Comparison of ENCODE assay signal across 32 cellular contexts in genomic region chr1:119338757-119339156, GRCh38. TPM values are rescaled to one million over a fixed set of nuclear protein-coding genes. Genes with fewer than 3 reads are reported as not detected.
DNase-seq lines count a peak whose midpoint lies in the region; ATAC-seq, FAIRE-seq and TF ChIP-seq lines count a peak whose summit lies in the region.
"Had no signal": no experiment of that assay in that cellular context is flagged by ENCODE, and none has a peak within 500 bp of the region (broad histone marks: within the 10 kb centered on the region; RNA-seq: fewer than 3 reads in every experiment).

No MANE protein-coding gene starts in this region.

- H3K4me2 ChIP-seq in OCI-LY3 (ENCODE audit: low read length): peak overlapping the region; percentile 7; the same call in 1 of the 2 replicates
- H3K4me2 ChIP-seq in H1 (ENCODE audit: insufficient read depth in 1 of 2, low read depth in 2 of 2, low read length in 2 of 2): no peak overlapping the region
- H3K4me2 ChIP-seq in HepG2 (ENCODE audit: low read depth, low read length): 0 out of 2 replicates have a peak overlapping the region, but pooled peaks have one; percentile 11
- H3K4me2 ChIP-seq in mesendoderm (ENCODE audit: low read length): no peak overlapping the region
- H3K4me2 ChIP-seq: BLaER1 had no signal

- H2AK5ac ChIP-seq in H1 (ENCODE audit: low read depth, low read length): no peak overlapping the region
- H2AK5ac ChIP-seq in mesendoderm (ENCODE audit: low read length): no peak overlapping the region

- in situ Hi-C loops in HepG2 (cut with HindIII; ENCODE audit: extremely low pct_ligation_motif_present, low pct_unique_long_range_greater_than_20kb): no loop called here

- H3K23me2 ChIP-seq in H1 (ENCODE audit: low read depth, low read length): no peaks in the 10 kb centered on the region

- TF ChIP-seq RAD21 in H1 (IDR thresholded peaks at IDR 0.05 in 1 of 2, conservative IDR thresholded peaks at IDR 0.05 in 1 of 2; ENCODE audit: low read depth in 2 of 2, low read length in 2 of 2) (no peak), HepG2 (CRISPR knock-in tag; IDR thresholded peaks at IDR 0.05) (no peak)

- BruUV-seq in HepG2 (replicated peaks; lab: Mats Ljungman, UMichigan): no TSS peak

- H3K79me2 ChIP-seq in OCI-LY3 (ENCODE audit: low read length) (no peaks in the 10 kb centered on the region), H1 (ENCODE audit: control insufficient read depth in 1 of 2, insufficient read depth in 2 of 2, low read length in 2 of 2) (no peaks in the 10 kb centered on the region), HepG2 (ENCODE audit: insufficient read depth, low read length) (no peaks in the 10 kb centered on the region), mesendoderm (ENCODE audit: control insufficient read depth, insufficient read depth, low read length) (no peaks in the 10 kb centered on the region)

- WGBS in H1 (ENCODE audit: extremely low coverage in 1 of 2, insufficient coverage in 1 of 2, insufficient read length in 1 of 2, insufficient replicate concordance in 2 of 2, low coverage in 1 of 2, low lambda C conversion rate in 2 of 2, missing lambda C conversion rate in 1 of 2), 2 experiments: 84% methylated on average over 3 of the region's 3 CpGs; no CpG with 5 or more reads in 1 of the 2 experiments
- WGBS in HepG2 (ENCODE audit: low lambda C conversion rate): 22% methylated on average over 3 of the region's 3 CpGs
- no CpG with 5 or more reads among the region's 3 CpGs for WGBS in mesendoderm (ENCODE audit: extremely low coverage, insufficient coverage, low lambda C conversion rate)

- no peaks in the 10 kb centered on the region for H4K20me1 ChIP-seq in OCI-LY3 (ENCODE audit: insufficient read depth, low read length)
- no peaks in the 10 kb centered on the region for H4K20me1 ChIP-seq in H1 (replicated peaks in 1 of 2; ENCODE audit: control insufficient read depth in 1 of 2, insufficient read depth in 2 of 2, low read length in 2 of 2)
- no peaks in the 10 kb centered on the region for H4K20me1 ChIP-seq in HepG2 (ENCODE audit: insufficient read depth, low read length)
- H4K20me1 ChIP-seq: BLaER1 had no signal

- no peak for TF ChIP-seq CTCF in OCI-LY3 (IDR thresholded peaks at IDR 0.05; ENCODE audit: low read depth, low read length)
- TF ChIP-seq CTCF in H1 (IDR thresholded peaks at IDR 0.05; ENCODE audit: control extremely low read depth in 1 of 3, insufficient read depth in 1 of 3, low read depth in 1 of 3, low read length in 3 of 3): no peak
- TF ChIP-seq CTCF in HepG2 (CRISPR knock-in tag; IDR thresholded peaks at IDR 0.05): no peak
- no peak for TF ChIP-seq CTCF in Peyer's patch (IDR thresholded peaks at IDR 0.05)

- no peak overlapping the region for H3K18ac ChIP-seq in H1 (ENCODE audit: extremely low read depth, low read length)
- H3K18ac ChIP-seq in mesendoderm (ENCODE audit: low read length): no peak overlapping the region

- H3K4me3 ChIP-seq in OCI-LY3 (ENCODE audit: low read length): no peak overlapping the region
- H3K4me3 ChIP-seq in H1 (ENCODE audit: extremely low read depth in 1 of 4, insufficient read depth in 2 of 4, low read depth in 3 of 4, low read length in 4 of 4): no peak overlapping the region
- H3K4me3 ChIP-seq in HepG2 (replicated peaks in 1 of 3; ENCODE audit: insufficient read depth in 1 of 3, low read depth in 2 of 3, low read length in 3 of 3): no peak overlapping the region
- no peak overlapping the region for H3K4me3 ChIP-seq in mesendoderm (ENCODE audit: low read length)
- H3K4me3 ChIP-seq in Peyer's patch: no peak overlapping the region
- H3K4me3 ChIP-seq: BLaER1, GM12878 had no signal

- H3K36me3 ChIP-seq in OCI-LY3 (replicated peaks; ENCODE audit: low read depth, low read length) (no peaks in the 10 kb centered on the region), H1 (ENCODE audit: control insufficient read depth in 2 of 4, insufficient read depth in 4 of 4, low read length in 3 of 4) (no peaks in the 10 kb centered on the region), HepG2 (replicated peaks in 1 of 2; ENCODE audit: control insufficient read depth in 1 of 2, insufficient read depth in 2 of 2, low read length in 2 of 2) (no peaks in the 10 kb centered on the region), mesendoderm (ENCODE audit: control insufficient read depth, insufficient read depth, low read length) (no peaks in the 10 kb centered on the region), Peyer's patch (no peaks in the 10 kb centered on the region)
- H3K36me3 ChIP-seq: BE2C, BLaER1 had no signal

- H3K27me3 ChIP-seq in OCI-LY3 (ENCODE audit: low read depth, low read length) (no peaks in the 10 kb centered on the region), H1 (replicated peaks in 1 of 4; ENCODE audit: control insufficient read depth in 3 of 4, extremely low read depth in 1 of 4, insufficient read depth in 3 of 4, low read length in 3 of 4) (no peaks in the 10 kb centered on the region; a peak in 2 of 7 replicates), HepG2 (ENCODE audit: control insufficient read depth in 1 of 2, insufficient read depth in 2 of 2, low read length in 2 of 2) (no peaks in the 10 kb centered on the region), mesendoderm (ENCODE audit: insufficient read depth, low read length, poor library complexity) (no peaks in the 10 kb centered on the region), Peyer's patch (no peaks in the 10 kb centered on the region)
- H3K27me3 ChIP-seq: BE2C, BLaER1 had no signal

- H3K27ac ChIP-seq in OCI-LY3 (ENCODE audit: low read length): no peak overlapping the region
- H3K27ac ChIP-seq in H1 (ENCODE audit: low read depth, low read length): no peak overlapping the region
- peak overlapping the region; percentile 90 for H3K27ac ChIP-seq in HepG2 (ENCODE audit: extremely low read length, insufficient read depth, low read length)
- H3K27ac ChIP-seq in mesendoderm (ENCODE audit: low read depth, low read length): no peak overlapping the region
- H3K27ac ChIP-seq in Peyer's patch: no peak overlapping the region
- H3K27ac ChIP-seq: BLaER1 had no signal

- CTCF ChIA-PET in H1 (lab: Charles Lee; ENCODE audit: partially characterized antibody): interaction anchor here (0.8 to 2.9 kb wide), 6 partner anchors 10 to 28 kb away, joined by 3 to 8 read pairs (median 3); no protein-coding TSS in a partner anchor
- CTCF ChIA-PET in HepG2 (lab: Yijun Ruan, JAX; ENCODE audit: low intra/inter-chr PET ratio, low total read pairs): no interaction called here

- POLR2A ChIA-PET in H1 (lab: Charles Lee; ENCODE audit: partially characterized antibody): interaction anchor here (1.8 kb wide), 1 partner anchor 10 kb away, joined by 4 read pairs; no protein-coding TSS in a partner anchor
- POLR2A ChIA-PET in HepG2 (lab: Yijun Ruan, JAX): no interaction called here

- H2BK120ac ChIP-seq in H1 (replicated peaks; ENCODE audit: low read depth, low read length) (no peak overlapping the region), mesendoderm (ENCODE audit: low read depth, low read length) (no peak overlapping the region)

- peaks cover 21% of the 10 kb centered on the region for H3K4me1 ChIP-seq in OCI-LY3 (ENCODE audit: low read length)
- H3K4me1 ChIP-seq in H1 (replicated peaks in 1 of 4; ENCODE audit: control insufficient read depth in 3 of 4, insufficient read depth in 4 of 4, low read length in 3 of 4): peaks cover 0 to 16% (median 7%) of the 10 kb centered on the region in 4 experiments; a peak in 5 of 7 replicates
- H3K4me1 ChIP-seq in HepG2 (ENCODE audit: insufficient read depth, low read length): peaks cover 82% of the 10 kb centered on the region
- H3K4me1 ChIP-seq in mesendoderm (ENCODE audit: control insufficient read depth, low read depth, low read length): peaks cover 10% of the 10 kb centered on the region
- H3K4me1 ChIP-seq in Peyer's patch: no peaks in the 10 kb centered on the region
- H3K4me1 ChIP-seq: BE2C, BLaER1 had no signal

- no peak overlapping the region for H2BK20ac ChIP-seq in H1 (ENCODE audit: low read length)

- H2AFZ ChIP-seq in OCI-LY3 (ENCODE audit: low read depth, low read length) (no peak overlapping the region), H1 (ENCODE audit: low read length) (no peak overlapping the region), HepG2 (ENCODE audit: low read length) (no peak overlapping the region)

- no peaks in the 10 kb centered on the region for H3K79me1 ChIP-seq in H1 (ENCODE audit: low read depth, low read length)
- no peaks in the 10 kb centered on the region for H3K79me1 ChIP-seq in mesendoderm (ENCODE audit: low read length)

- H3K9me3 ChIP-seq in OCI-LY3 (ENCODE audit: insufficient read depth, low read length) (no peaks in the 10 kb centered on the region), H1 (ENCODE audit: insufficient read depth in 2 of 2, low read depth in 1 of 2, low read length in 1 of 2) (peaks cover 0 to 3% of the 10 kb centered on the region in 2 experiments; a peak in 2 of 4 replicates), HepG2 (ENCODE audit: low read length) (no peaks in the 10 kb centered on the region), Peyer's patch (no peaks in the 10 kb centered on the region)
- H3K9me3 ChIP-seq: BE2C had no signal

- TF ChIP-seq EP300 in H1 (IDR thresholded peaks at IDR 0.05; ENCODE audit: borderline replicate concordance in 1 of 2, low read depth in 2 of 2, low read length in 2 of 2) (no peak), HepG2 (IDR thresholded peaks at IDR 0.05; ENCODE audit: low read depth in 2 of 2, low read length in 2 of 2) (peak in 1 of 2 experiments; percentile 74; a peak in 2 of 4 replicates), HepG2 (CRISPR knock-in tag; IDR thresholded peaks at IDR 0.05; ENCODE audit: borderline replicate concordance) (no peak)

- H3K4ac ChIP-seq in H1 (replicated peaks; ENCODE audit: insufficient read length, low read depth, low read length) (no peak overlapping the region), mesendoderm (ENCODE audit: low read depth, low read length) (no peak overlapping the region)

- no peak for DNase-seq in H1 (ENCODE audit: low read depth in 1 of 2, low spot score in 2 of 2)
- DNase-seq in HepG2 (ENCODE audit: low spot score): peak; percentile 50
- DNase-seq in mesendoderm: no peak
- no peak for DNase-seq in Peyer's patch
- DNase-seq in NCI-H1694 (lab: John Stamatoyannopoulos, UW): no peak
- DNase-seq: 8988T; ACHN; BE2C; C1 segment of cervical spinal cord; CD4-positive, alpha-beta memory T cell; CD4-positive, CD25-positive, alpha-beta regulatory T cell; CD8-positive, alpha-beta memory T cell; COR-L47; DMS 273 treated with DMSO at 0.1 percent for 48 hours; DMS153; DMS53; DMS79; EL; GDM1 had no signal

- H3K56ac ChIP-seq in H1 (replicated peaks; ENCODE audit: insufficient read length, low read depth, low read length) (no peak overlapping the region), mesendoderm (ENCODE audit: low read length) (no peak overlapping the region)

- H2BK12ac ChIP-seq in H1 (ENCODE audit: low read depth, low read length): 0 out of 2 replicates have a peak overlapping the region, but pooled peaks have one; percentile 98

- H3K9ac ChIP-seq in OCI-LY3 (ENCODE audit: low read length) (no peak overlapping the region), H1 (replicated peaks in 1 of 4; ENCODE audit: extremely low read depth in 1 of 4, low read depth in 3 of 4, low read length in 3 of 4) (no peak overlapping the region), HepG2 (ENCODE audit: insufficient read depth, low read depth, low read length) (no peak overlapping the region), mesendoderm (ENCODE audit: low read length) (no peak overlapping the region)
- H3K9ac ChIP-seq: BLaER1 had no signal

- H3K23ac ChIP-seq in H1 (ENCODE audit: insufficient read length): no peak overlapping the region
- no peak overlapping the region for H3K23ac ChIP-seq in mesendoderm (ENCODE audit: low read length)

- H2BK5ac ChIP-seq in H1 (ENCODE audit: low read depth, low read length): no peak overlapping the region
- peak overlapping the region; percentile 5 for H2BK5ac ChIP-seq in mesendoderm (ENCODE audit: low read length)

- H4K91ac ChIP-seq in H1 (replicated peaks; ENCODE audit: insufficient read length, low read length): no peak overlapping the region

- FAIRE-seq in H1 (lab: Jason Lieb, UNC): no peak
- FAIRE-seq in HepG2 (lab: Jason Lieb, UNC): no peak
- FAIRE-seq: A204.1, GM12878, GM12892, GM18507 had no signal

- ATAC-seq in HepG2: no peak
- ATAC-seq in HG02884 (IDR thresholded peaks at IDR 0.05; ENCODE audit: unreplicated experiment): no peak
- no peak for ATAC-seq in HG02870 (IDR thresholded peaks at IDR 0.05; ENCODE audit: unreplicated experiment)
- ATAC-seq: GM12878 had no signal

- no peak overlapping the region for H2BK15ac ChIP-seq in H1 (ENCODE audit: low read length)
- H2BK15ac ChIP-seq in mesendoderm (replicated peaks; ENCODE audit: low read depth): no peak overlapping the region

- H3K14ac ChIP-seq in H1 (ENCODE audit: insufficient read length): no peak overlapping the region

- H4K8ac ChIP-seq in H1 (ENCODE audit: extremely low read depth, insufficient read depth, low read length): no peak overlapping the region
- H4K8ac ChIP-seq in mesendoderm (ENCODE audit: low read depth, low read length): no peak overlapping the region

- intact Hi-C loops in HepG2 (cut with micrococcal nuclease; ENCODE audit: unreplicated experiment): no loop called here

- TF ChIP-seq POLR2A in H1 (IDR thresholded peaks at IDR 0.05; ENCODE audit: control extremely low read depth in 1 of 2, low read depth in 2 of 2, low read length in 2 of 2) (no peak), HepG2 (IDR thresholded peaks at IDR 0.05; ENCODE audit: insufficient read depth in 1 of 2, low read depth in 2 of 2, low read length in 2 of 2) (no peak), Peyer's patch (IDR thresholded peaks at IDR 0.05) (no peak)

- H4K5ac ChIP-seq in H1 (ENCODE audit: insufficient read length, low read depth, low read length): no peak overlapping the region
- H4K5ac ChIP-seq in mesendoderm (ENCODE audit: low read length): no peak overlapping the region

RNA-seq across cellular contexts. Expression of gene HAO2, which starts 29.8 kb away (rescaled TPM):
- total RNA-seq in H1 (2021; fragmentation: NEBNext Ultra II Directional; extraction: Animal tissue kit (Norgen Biotek cat#: 25700)): not detected in 2 replicates
- polyA plus RNA-seq in H1 (2011; rRNA removed): 0.08 TPM in 1 of 2 replicates, not detected in the other
- 0.06 TPM for polyA plus RNA-seq in H1 (2011; cell fraction: cytosol; rRNA removed)
- 0.50 TPM for polyA plus RNA-seq in H1 (2011; cell fraction: nucleus; rRNA removed)
- polyA plus RNA-seq in H1 (2012, experiment 1 of 2): not detected in 4 replicates
- polyA plus RNA-seq in H1 (2012, experiment 2 of 2): 0.16 TPM
- 0.20 TPM for polyA plus RNA-seq in H1 (2013, experiment 1 of 2)
- 0.06 TPM for polyA plus RNA-seq in H1 (2013, experiment 2 of 2)
- polyA minus RNA-seq in H1 (2011; rRNA and poly(A)+ RNA removed): 0.19 and 0.20 TPM in 2 replicates
- not detected for polyA minus RNA-seq in H1 (2011; cell fraction: cytosol; rRNA and poly(A)+ RNA removed)
- polyA minus RNA-seq in H1 (2011; cell fraction: nucleus; rRNA and poly(A)+ RNA removed): not detected
- 0.09 TPM in 1 of 2 replicates, not detected in the other for total RNA-seq in HepG2 (2016; rRNA removed; fragmentation: Illumina TruSeq; extraction: Trizol)
- total RNA-seq in HepG2 (2016; cell fraction: cytosol; rRNA removed; fragmentation: Illumina TruSeq; extraction: Trizol; ENCODE audit: low read depth): not detected in 2 replicates
- 0.15 TPM in 1 of 2 replicates, not detected in the other for total RNA-seq in HepG2 (2016; cell fraction: insoluble cytoplasmic fraction; rRNA removed; fragmentation: Illumina TruSeq; extraction: Trizol)
- 0.28 TPM in 1 of 2 replicates, not detected in the other for total RNA-seq in HepG2 (2016; cell fraction: membrane; rRNA removed; fragmentation: Illumina TruSeq; extraction: Trizol)
- total RNA-seq in HepG2 (2016; cell fraction: nucleus; rRNA removed; fragmentation: Illumina TruSeq; extraction: Trizol): 0.34 and 0.40 TPM in 2 replicates
- polyA plus RNA-seq in HepG2 (2011; rRNA removed): 0.05 and 0.08 TPM in 2 replicates
- 0.03 and 0.08 TPM in 2 replicates for polyA plus RNA-seq in HepG2 (2011; cell fraction: cytosol; rRNA removed)
- 0.90 and 0.96 TPM in 2 replicates for polyA plus RNA-seq in HepG2 (2011; cell fraction: nucleus; rRNA removed)
- polyA plus RNA-seq in HepG2 (2012): 0.19 and 0.42 TPM in 2 replicates
- not detected in 2 replicates for polyA plus RNA-seq in HepG2 (2016; cell fraction: cytosol; fragmentation: Illumina TruSeq; extraction: Trizol; ENCODE audit: low read depth)
- not detected in 2 replicates for polyA plus RNA-seq in HepG2 (2016; cell fraction: insoluble cytoplasmic fraction; fragmentation: Illumina TruSeq; extraction: Trizol; ENCODE audit: low read depth)
- not detected in 2 replicates for polyA plus RNA-seq in HepG2 (2016; cell fraction: membrane; fragmentation: Illumina TruSeq; extraction: Trizol; ENCODE audit: low read depth)
- polyA plus RNA-seq in HepG2 (2016; cell fraction: nucleus; fragmentation: Illumina TruSeq; extraction: Trizol; ENCODE audit: insufficient read depth, low read depth): 0.27 TPM in 1 of 2 replicates, not detected in the other
- 0.48 TPM in 1 of 2 replicates, not detected in the other for polyA minus RNA-seq in HepG2 (2011; rRNA and poly(A)+ RNA removed; ENCODE audit: low replicate concordance)
- polyA minus RNA-seq in HepG2 (2011; cell fraction: cytosol; rRNA and poly(A)+ RNA removed): not detected in 2 replicates
- 0.87 and 0.90 TPM in 2 replicates for polyA minus RNA-seq in HepG2 (2011; cell fraction: nucleus; rRNA and poly(A)+ RNA removed)
- polyA plus RNA-seq in mesendoderm (2013, experiment 1 of 2): 0.11 TPM
- 0.03 TPM for polyA plus RNA-seq in mesendoderm (2013, experiment 2 of 2)
- total RNA-seq in Peyer's patch: under 1 TPM in 1 of 4 donors, not detected in 3; 0.76 TPM
- total RNA-seq: A673; CD4-positive, alpha-beta memory T cell; CD4-positive, CD25-positive, alpha-beta regulatory T cell; CD8-positive, alpha-beta memory T cell; Daoy; G401; GM12878 had no signal
- polyA plus RNA-seq: AG04450; CD14-positive monocyte; CD4-positive, alpha-beta memory T cell; CD4-positive, CD25-positive, alpha-beta regulatory T cell; CD8-positive, alpha-beta memory T cell; GM12878 had no signal

Comparison
In these comparisons a context has a peak if more than half of its experiments do, and no peak if none do; other contexts are left out.
1. H3K4me2 ChIP-seq: peak in OCI-LY3 (single experiment) and HepG2 (single experiment); none in H1 (0 of 2) and mesendoderm (single experiment).